In genomic region chr20:16729565-16730460, GRCh38 we compare ENCODE assay signal across 1 cellular context.
TF ChIP-seq lines count a peak whose summit lies in the region.

Gene SNRPB2, plus strand, starts transcription at chr20:16730026. Its CDS starts 1,677 bp downstream, at chr20:16731703.

TF ChIP-seq in HEK293, 187 proteins besides CTCF, POLR2A, EP300 and RAD21 (continued from another document):
- TF ChIP-seq ZNF585B (tag by site-specific recombination; IDR thresholded peaks at IDR 0.05) (no peak), ZNF521 (tag by site-specific recombination; IDR thresholded peaks at IDR 0.05) (no peak), SCRT2 (tag by site-specific recombination; IDR thresholded peaks at IDR 0.05) (0 out of 2 replicates have a peak, but pooled peaks have one; percentile 25), ZNF366 (tag by site-specific recombination; conservative IDR thresholded peaks at IDR 0.05) (0 out of 2 replicates have a peak, but pooled peaks have one; percentile 15), ZNF157 (tag by site-specific recombination; IDR thresholded peaks at IDR 0.05) (no peak), ZBTB17 (tag by site-specific recombination; IDR thresholded peaks at IDR 0.05) (peak; percentile 100), ZSCAN16 (tag by site-specific recombination; IDR thresholded peaks at IDR 0.05) (no peak), ZNF221 (tag by site-specific recombination; IDR thresholded peaks at IDR 0.05; ENCODE audit: borderline replicate concordance) (no peak), ZNF777 (tag by site-specific recombination; IDR thresholded peaks at IDR 0.05; ENCODE audit: borderline replicate concordance) (no peak), GLIS2 (tag by site-specific recombination; IDR thresholded peaks at IDR 0.05) (peak; percentile 50), ZNF558 (tag by site-specific recombination; IDR thresholded peaks at IDR 0.05) (peak; percentile 21; the same call in 1 of the 2 replicates), ZNF266 (tag by site-specific recombination; IDR thresholded peaks at IDR 0.05; ENCODE audit: low read depth) (no peak), KLF17 (tag by site-specific recombination; IDR thresholded peaks at IDR 0.05) (peak; percentile 43; the same call in 1 of the 2 replicates), ZNF133 (tag by site-specific recombination; IDR thresholded peaks at IDR 0.05) (no peak), ZNF624 (tag by site-specific recombination; IDR thresholded peaks at IDR 0.05) (no peak), ZNF248 (tag by site-specific recombination; IDR thresholded peaks at IDR 0.05) (no peak), ZNF843 (tag by site-specific recombination; IDR thresholded peaks at IDR 0.05) (no peak), ZNF571 (tag by site-specific recombination; IDR thresholded peaks at IDR 0.05) (no peak)
- TF ChIP-seq, protein P1, sequence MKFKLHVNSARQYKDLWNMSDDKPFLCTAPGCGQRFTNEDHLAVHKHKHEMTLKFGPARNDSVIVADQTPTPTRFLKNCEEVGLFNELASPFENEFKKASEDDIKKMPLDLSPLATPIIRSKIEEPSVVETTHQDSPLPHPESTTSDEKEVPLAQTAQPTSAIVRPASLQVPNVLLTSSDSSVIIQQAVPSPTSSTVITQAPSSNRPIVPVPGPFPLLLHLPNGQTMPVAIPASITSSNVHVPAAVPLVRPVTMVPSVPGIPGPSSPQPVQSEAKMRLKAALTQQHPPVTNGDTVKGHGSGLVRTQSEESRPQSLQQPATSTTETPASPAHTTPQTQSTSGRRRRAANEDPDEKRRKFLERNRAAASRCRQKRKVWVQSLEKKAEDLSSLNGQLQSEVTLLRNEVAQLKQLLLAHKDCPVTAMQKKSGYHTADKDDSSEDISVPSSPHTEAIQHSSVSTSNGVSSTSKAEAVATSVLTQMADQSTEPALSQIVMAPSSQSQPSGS (tag by site-specific recombination; IDR thresholded peaks at IDR 0.05; ENCODE audit: low read depth), result no peak
- TF ChIP-seq, protein P2, sequence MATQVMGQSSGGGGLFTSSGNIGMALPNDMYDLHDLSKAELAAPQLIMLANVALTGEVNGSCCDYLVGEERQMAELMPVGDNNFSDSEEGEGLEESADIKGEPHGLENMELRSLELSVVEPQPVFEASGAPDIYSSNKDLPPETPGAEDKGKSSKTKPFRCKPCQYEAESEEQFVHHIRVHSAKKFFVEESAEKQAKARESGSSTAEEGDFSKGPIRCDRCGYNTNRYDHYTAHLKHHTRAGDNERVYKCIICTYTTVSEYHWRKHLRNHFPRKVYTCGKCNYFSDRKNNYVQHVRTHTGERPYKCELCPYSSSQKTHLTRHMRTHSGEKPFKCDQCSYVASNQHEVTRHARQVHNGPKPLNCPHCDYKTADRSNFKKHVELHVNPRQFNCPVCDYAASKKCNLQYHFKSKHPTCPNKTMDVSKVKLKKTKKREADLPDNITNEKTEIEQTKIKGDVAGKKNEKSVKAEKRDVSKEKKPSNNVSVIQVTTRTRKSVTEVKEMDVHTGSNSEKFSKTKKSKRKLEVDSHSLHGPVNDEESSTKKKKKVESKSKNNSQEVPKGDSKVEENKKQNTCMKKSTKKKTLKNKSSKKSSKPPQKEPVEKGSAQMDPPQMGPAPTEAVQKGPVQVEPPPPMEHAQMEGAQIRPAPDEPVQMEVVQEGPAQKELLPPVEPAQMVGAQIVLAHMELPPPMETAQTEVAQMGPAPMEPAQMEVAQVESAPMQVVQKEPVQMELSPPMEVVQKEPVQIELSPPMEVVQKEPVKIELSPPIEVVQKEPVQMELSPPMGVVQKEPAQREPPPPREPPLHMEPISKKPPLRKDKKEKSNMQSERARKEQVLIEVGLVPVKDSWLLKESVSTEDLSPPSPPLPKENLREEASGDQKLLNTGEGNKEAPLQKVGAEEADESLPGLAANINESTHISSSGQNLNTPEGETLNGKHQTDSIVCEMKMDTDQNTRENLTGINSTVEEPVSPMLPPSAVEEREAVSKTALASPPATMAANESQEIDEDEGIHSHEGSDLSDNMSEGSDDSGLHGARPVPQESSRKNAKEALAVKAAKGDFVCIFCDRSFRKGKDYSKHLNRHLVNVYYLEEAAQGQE (tag by site-specific recombination; IDR thresholded peaks at IDR 0.05), result no peak
- TF ChIP-seq, protein P3, sequence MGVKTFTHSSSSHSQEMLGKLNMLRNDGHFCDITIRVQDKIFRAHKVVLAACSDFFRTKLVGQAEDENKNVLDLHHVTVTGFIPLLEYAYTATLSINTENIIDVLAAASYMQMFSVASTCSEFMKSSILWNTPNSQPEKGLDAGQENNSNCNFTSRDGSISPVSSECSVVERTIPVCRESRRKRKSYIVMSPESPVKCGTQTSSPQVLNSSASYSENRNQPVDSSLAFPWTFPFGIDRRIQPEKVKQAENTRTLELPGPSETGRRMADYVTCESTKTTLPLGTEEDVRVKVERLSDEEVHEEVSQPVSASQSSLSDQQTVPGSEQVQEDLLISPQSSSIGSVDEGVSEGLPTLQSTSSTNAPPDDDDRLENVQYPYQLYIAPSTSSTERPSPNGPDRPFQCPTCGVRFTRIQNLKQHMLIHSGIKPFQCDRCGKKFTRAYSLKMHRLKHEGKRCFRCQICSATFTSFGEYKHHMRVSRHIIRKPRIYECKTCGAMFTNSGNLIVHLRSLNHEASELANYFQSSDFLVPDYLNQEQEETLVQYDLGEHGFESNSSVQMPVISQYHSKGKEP (tag by site-specific recombination; IDR thresholded peaks at IDR 0.05), result no peak
- TF ChIP-seq, protein P4, sequence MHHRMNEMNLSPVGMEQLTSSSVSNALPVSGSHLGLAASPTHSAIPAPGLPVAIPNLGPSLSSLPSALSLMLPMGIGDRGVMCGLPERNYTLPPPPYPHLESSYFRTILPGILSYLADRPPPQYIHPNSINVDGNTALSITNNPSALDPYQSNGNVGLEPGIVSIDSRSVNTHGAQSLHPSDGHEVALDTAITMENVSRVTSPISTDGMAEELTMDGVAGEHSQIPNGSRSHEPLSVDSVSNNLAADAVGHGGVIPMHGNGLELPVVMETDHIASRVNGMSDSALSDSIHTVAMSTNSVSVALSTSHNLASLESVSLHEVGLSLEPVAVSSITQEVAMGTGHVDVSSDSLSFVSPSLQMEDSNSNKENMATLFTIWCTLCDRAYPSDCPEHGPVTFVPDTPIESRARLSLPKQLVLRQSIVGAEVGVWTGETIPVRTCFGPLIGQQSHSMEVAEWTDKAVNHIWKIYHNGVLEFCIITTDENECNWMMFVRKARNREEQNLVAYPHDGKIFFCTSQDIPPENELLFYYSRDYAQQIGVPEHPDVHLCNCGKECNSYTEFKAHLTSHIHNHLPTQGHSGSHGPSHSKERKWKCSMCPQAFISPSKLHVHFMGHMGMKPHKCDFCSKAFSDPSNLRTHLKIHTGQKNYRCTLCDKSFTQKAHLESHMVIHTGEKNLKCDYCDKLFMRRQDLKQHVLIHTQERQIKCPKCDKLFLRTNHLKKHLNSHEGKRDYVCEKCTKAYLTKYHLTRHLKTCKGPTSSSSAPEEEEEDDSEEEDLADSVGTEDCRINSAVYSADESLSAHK (tag by site-specific recombination; IDR thresholded peaks at IDR 0.05), result no peak
- TF ChIP-seq, protein P5, sequence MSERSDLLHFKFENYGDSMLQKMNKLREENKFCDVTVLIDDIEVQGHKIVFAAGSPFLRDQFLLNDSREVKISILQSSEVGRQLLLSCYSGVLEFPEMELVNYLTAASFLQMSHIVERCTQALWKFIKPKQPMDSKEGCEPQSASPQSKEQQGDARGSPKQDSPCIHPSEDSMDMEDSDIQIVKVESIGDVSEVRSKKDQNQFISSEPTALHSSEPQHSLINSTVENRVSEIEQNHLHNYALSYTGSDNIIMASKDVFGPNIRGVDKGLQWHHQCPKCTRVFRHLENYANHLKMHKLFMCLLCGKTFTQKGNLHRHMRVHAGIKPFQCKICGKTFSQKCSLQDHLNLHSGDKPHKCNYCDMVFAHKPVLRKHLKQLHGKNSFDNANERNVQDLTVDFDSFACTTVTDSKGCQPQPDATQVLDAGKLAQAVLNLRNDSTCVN (tag by site-specific recombination; optimal IDR thresholded peaks at IDR 0.05), result peak; percentile 26
